1 cellular context compared by ENCODE assay signal in genomic region chr20:63653974-63654680, GRCh38.
TF ChIP-seq lines count a peak whose summit lies in the region.

No MANE protein-coding gene starts in this region.

TF ChIP-seq in H1, 55 proteins besides CTCF, POLR2A, EP300 and RAD21:
- peak; percentile 37 for TF ChIP-seq ASH2L (IDR thresholded peaks at IDR 0.05; ENCODE audit: low read length)
- no peak for TF ChIP-seq CEBPB (IDR thresholded peaks at IDR 0.05; ENCODE audit: low read depth, low read length)
